Comparison of ENCODE assay signal across 8 cellular contexts in the genomic region with DNA sequence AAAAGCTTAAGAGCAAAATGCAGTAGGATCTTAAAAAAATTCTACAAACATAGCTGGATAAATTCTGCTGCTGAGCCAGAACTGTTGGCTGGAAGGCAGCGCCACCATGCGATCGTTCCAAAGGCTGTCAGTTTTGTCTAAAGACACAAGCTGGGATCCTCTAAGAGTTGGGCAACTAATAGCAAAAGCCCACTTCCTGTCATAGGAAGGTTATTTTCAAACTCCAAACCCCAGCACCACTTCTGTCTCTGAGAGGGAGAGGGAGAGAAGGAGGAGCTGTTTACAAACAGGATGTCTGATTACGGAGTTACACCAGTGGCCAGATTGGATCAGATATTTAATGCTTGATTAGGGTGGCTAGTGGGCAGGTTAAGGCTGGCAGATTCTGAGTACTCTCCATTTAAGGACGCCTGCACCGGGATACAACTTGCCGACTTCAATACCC. TPM values are rescaled to one million over a fixed set of nuclear protein-coding genes. Genes with fewer than 3 reads are reported as not detected.
A peak's percentile ranks its signal among the peaks of the same experiment; 100 is the strongest.
DNase-seq lines count a peak whose midpoint lies in the region; ATAC-seq and TF ChIP-seq lines count a peak whose summit lies in the region.

No MANE protein-coding gene starts in this region.

- peak overlapping the region in 2 of 12 donors; percentile 3 to 56 for H3K27ac ChIP-seq in heart left ventricle

- no peak overlapping the region for H3K4me3 ChIP-seq in heart left ventricle

- H3K27me3 ChIP-seq in heart left ventricle, result no peaks in the 10 kb centered on the region

- no peak for TF ChIP-seq POLR2A in heart left ventricle (IDR thresholded peaks at IDR 0.05)

- peak; percentile 29 to 70 (median 48) for TF ChIP-seq CTCF in heart left ventricle (IDR thresholded peaks at IDR 0.05)

- CTCF ChIA-PET in activated CD8-positive, alpha-beta memory T cell treated with anti-CD3 and anti-CD28 coated beads, Interleukin-2, amount 10 ng/mL, durations not matched to agents 7 days and 5 days (lab: Charles Lee), result interaction anchor here (0.9 to 1.5 kb wide), 3 partner anchors 61 to 178 kb away, joined by 3 to 4 read pairs (median 3); no protein-coding TSS in a partner anchor

- no peak overlapping the region for H3K4me3 Mint-ChIP-seq in activated CD8-positive, alpha-beta memory T cell treated with anti-CD3 and anti-CD28 coated beads, Interleukin-2, amount 10 ng/mL, durations not matched to agents 7 days and 5 days
- no peak overlapping the region for H3K4me3 Mint-ChIP-seq in activated naive CD8-positive, alpha-beta T cell

- H3K36me3 Mint-ChIP-seq in activated CD8-positive, alpha-beta memory T cell treated with anti-CD3 and anti-CD28 coated beads, Interleukin-2, amount 10 ng/mL, durations not matched to agents 7 days and 5 days, result peaks cover 25% of the 10 kb centered on the region
- H3K36me3 Mint-ChIP-seq in activated naive CD8-positive, alpha-beta T cell, result no peaks in the 10 kb centered on the region

- no peaks in the 10 kb centered on the region for H3K9me3 ChIP-seq in heart left ventricle

- H3K27me3 Mint-ChIP-seq in activated CD8-positive, alpha-beta memory T cell treated with anti-CD3 and anti-CD28 coated beads, Interleukin-2, amount 10 ng/mL, durations not matched to agents 7 days and 5 days, result no peaks in the 10 kb centered on the region
- no peaks in the 10 kb centered on the region for H3K27me3 Mint-ChIP-seq in activated naive CD8-positive, alpha-beta T cell

- peaks cover 0 to 21% (median 8%) of the 10 kb centered on the region in 12 donors for H3K4me1 ChIP-seq in heart left ventricle

- peaks cover 9% of the 10 kb centered on the region for H3K4me1 Mint-ChIP-seq in activated CD8-positive, alpha-beta memory T cell treated with anti-CD3 and anti-CD28 coated beads, Interleukin-2, amount 10 ng/mL, durations not matched to agents 7 days and 5 days
- peaks cover 11% of the 10 kb centered on the region for H3K4me1 Mint-ChIP-seq in activated naive CD8-positive, alpha-beta T cell (ENCODE audit: low read depth)

- no peak overlapping the region for H3K27ac Mint-ChIP-seq in activated CD8-positive, alpha-beta memory T cell treated with anti-CD3 and anti-CD28 coated beads, Interleukin-2, amount 10 ng/mL, durations not matched to agents 7 days and 5 days
- H3K27ac Mint-ChIP-seq in activated naive CD8-positive, alpha-beta T cell, result peak overlapping the region; percentile 29

- no peak for DNase-seq in activated CD8-positive, alpha-beta memory T cell treated with anti-CD3 and anti-CD28 coated beads, Interleukin-2, amount 10 ng/mL, durations not matched to agents 7 days and 5 days
- DNase-seq in activated CD8-positive, alpha-beta memory T cell treated with anti-CD3 and anti-CD28 coated beads for 24 hours, result no peak
- peak; percentile 60 for DNase-seq in NAMALWA (ENCODE audit: low spot score)
- peak; percentile 23 to 61 (median 39) for DNase-seq in heart left ventricle
- peak; percentile 73 for DNase-seq in pons (ENCODE audit: low spot score)

- no peaks in the 10 kb centered on the region for H3K9me3 Mint-ChIP-seq in activated CD8-positive, alpha-beta memory T cell treated with anti-CD3 and anti-CD28 coated beads, Interleukin-2, amount 10 ng/mL, durations not matched to agents 7 days and 5 days (ENCODE audit: low read depth)
- H3K9me3 Mint-ChIP-seq in activated naive CD8-positive, alpha-beta T cell (ENCODE audit: low read depth), result no peaks in the 10 kb centered on the region

- H3K36me3 ChIP-seq in heart left ventricle, result peaks cover 0 to 15% (median 0%) of the 10 kb centered on the region in 9 donors

- ATAC-seq in activated CD8-positive, alpha-beta memory T cell treated with anti-CD3 and anti-CD28 coated beads, Interleukin-2, amount 10 ng/mL, durations not matched to agents 7 days and 5 days, result peak; percentile 30
- ATAC-seq in heart left ventricle, result peak; percentile 39 to 70 (median 60)
- ATAC-seq in HG03521 (IDR thresholded peaks at IDR 0.05; ENCODE audit: unreplicated experiment), result no peak
- ATAC-seq in GM21423 (IDR thresholded peaks at IDR 0.05; ENCODE audit: unreplicated experiment), result no peak

- WGBS in heart left ventricle, 4 donors, result 41 to 59% (median 49%) methylated on average over 7 of the region's 7 CpGs

- intact Hi-C loops in heart left ventricle (cut with DNase I), result no loop called here

RNA-seq across cellular contexts. Expression of a gene that starts 44.0 kb away (rescaled TPM):
- 10 to 100 TPM; 56.5 to 61.9 TPM for total RNA-seq in activated CD8-positive, alpha-beta memory T cell treated with anti-CD3 and anti-CD28 coated beads, Interleukin-2, amount 10 ng/mL, durations not matched to agents 7 days and 5 days
- total RNA-seq in heart left ventricle, result 10 to 100 TPM; 28.5 to 53.0 (median 47.1) TPM
- 10 to 100 TPM; 18.4 to 23.1 TPM for polyA plus RNA-seq in heart left ventricle

Comparison
In these comparisons a context has a peak if more than half of its experiments do, and no peak if none do; other contexts are left out.
1. ATAC-seq: peak in activated CD8-positive, alpha-beta memory T cell treated with anti-CD3 and anti-CD28 coated beads, Interleukin-2, amount 10 ng/mL, durations not matched to agents 7 days and 5 days (single experiment) and heart left ventricle (4 of 4); none in HG03521 (single experiment) and GM21423 (single experiment).
2. DNase-seq: peak in NAMALWA (single experiment), heart left ventricle (5 of 5) and pons (single experiment); none in activated CD8-positive, alpha-beta memory T cell treated with anti-CD3 and anti-CD28 coated beads, Interleukin-2, amount 10 ng/mL, durations not matched to agents 7 days and 5 days (single experiment) and activated CD8-positive, alpha-beta memory T cell treated with anti-CD3 and anti-CD28 coated beads for 24 hours (single experiment).